Comparison of ENCODE assay signal across 1 cellular context in the genomic region with DNA sequence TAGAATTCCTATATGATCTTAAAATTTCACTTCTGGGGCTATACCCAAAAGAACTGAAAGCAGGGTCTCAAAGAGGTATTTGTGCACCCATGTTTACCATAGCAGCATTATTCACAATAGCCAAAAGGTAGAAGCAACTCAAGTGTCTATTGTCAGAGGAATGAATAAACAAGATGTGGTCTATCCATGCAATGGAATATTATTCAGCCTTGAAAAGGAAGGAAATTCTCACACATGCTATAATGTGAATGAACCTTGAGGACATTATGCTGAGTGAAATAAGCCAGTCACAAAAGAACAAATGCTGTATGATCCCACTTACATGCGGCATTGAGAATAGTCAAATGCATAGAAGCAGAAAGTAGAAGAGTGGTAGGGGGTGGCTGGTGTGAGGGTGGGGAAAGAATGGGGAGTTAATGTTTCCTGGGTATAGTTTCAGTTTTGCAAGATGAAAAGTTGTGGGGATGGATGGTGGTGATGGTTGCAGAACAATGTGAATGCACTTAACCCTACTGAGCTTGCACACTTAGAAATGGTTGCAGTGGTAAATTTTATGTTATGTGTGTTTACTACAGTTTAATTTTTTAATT.
TF ChIP-seq lines count a peak whose summit lies in the region.

No MANE protein-coding gene starts in this region.

TF ChIP-seq in K562, 482 proteins besides CTCF, POLR2A, EP300 and RAD21 (continued from another document):
- TF ChIP-seq, protein P1, sequence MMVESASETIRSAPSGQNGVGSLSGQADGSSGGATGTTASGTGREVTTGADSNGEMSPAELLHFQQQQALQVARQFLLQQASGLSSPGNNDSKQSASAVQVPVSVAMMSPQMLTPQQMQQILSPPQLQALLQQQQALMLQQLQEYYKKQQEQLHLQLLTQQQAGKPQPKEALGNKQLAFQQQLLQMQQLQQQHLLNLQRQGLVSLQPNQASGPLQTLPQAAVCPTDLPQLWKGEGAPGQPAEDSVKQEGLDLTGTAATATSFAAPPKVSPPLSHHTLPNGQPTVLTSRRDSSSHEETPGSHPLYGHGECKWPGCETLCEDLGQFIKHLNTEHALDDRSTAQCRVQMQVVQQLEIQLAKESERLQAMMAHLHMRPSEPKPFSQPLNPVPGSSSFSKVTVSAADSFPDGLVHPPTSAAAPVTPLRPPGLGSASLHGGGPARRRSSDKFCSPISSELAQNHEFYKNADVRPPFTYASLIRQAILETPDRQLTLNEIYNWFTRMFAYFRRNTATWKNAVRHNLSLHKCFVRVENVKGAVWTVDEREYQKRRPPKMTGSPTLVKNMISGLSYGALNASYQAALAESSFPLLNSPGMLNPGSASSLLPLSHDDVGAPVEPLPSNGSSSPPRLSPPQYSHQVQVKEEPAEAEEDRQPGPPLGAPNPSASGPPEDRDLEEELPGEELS (CRISPR knock-in tag; IDR thresholded peaks at IDR 0.05; ENCODE audit: borderline replicate concordance) = no peak
- TF ChIP-seq SPI1 (IDR thresholded peaks at IDR 0.05; ENCODE audit: borderline replicate concordance, low read depth, low read length) = no peak
